15 cellular contexts compared by ENCODE assay signal in genomic region chrX:47564438-47565085, GRCh38. TPM values are rescaled to one million over a fixed set of nuclear protein-coding genes. Genes with fewer than 3 reads are reported as not detected.
A peak's percentile ranks its signal among the peaks of the same experiment; 100 is the strongest.
DNase-seq lines count a peak whose midpoint lies in the region; ATAC-seq, FAIRE-seq and TF ChIP-seq lines count a peak whose summit lies in the region.
"Had no signal": no experiment of that assay in that cellular context is flagged by ENCODE, and none has a peak within 500 bp of the region (broad histone marks: within the 10 kb centered on the region; RNA-seq: fewer than 3 reads in every experiment).

No MANE protein-coding gene starts in this region.

- H3K9me3 Mint-ChIP-seq in T-helper 2 cell treated with Interferon-gamma antibody and Interleukin-4, amounts not matched to agents 5 μg/mL and 100 μg/mL, for 36 hours, result no peaks in the 10 kb centered on the region

- H3F3A ChIP-seq in Loucy (ENCODE audit: low read depth), result no peaks in the 10 kb centered on the region

- TF ChIP-seq CTCF in Loucy (conservative IDR thresholded peaks at IDR 0.05; ENCODE audit: low read length) (0 out of 2 replicates have a peak, but pooled peaks have one; percentile 16), GM12878 (IDR thresholded peaks at IDR 0.05 in 2 of 3, conservative IDR thresholded peaks at IDR 0.05 in 1 of 3; ENCODE audit: control insufficient read depth in 2 of 3, extremely low read depth in 1 of 3, insufficient read depth in 1 of 3, low read depth in 3 of 3, low read length in 3 of 3) (no peak), osteoblast (IDR thresholded peaks at IDR 0.05; ENCODE audit: extremely low read depth, low read depth, low read length) (no peak), sigmoid colon (IDR thresholded peaks at IDR 0.05) (no peak), left ventricle myocardium inferior (IDR thresholded peaks at IDR 0.05; ENCODE audit: borderline replicate concordance) (no peak)

- intact Hi-C loops in GM12878 (cut with micrococcal nuclease; ENCODE audit: unreplicated experiment), result loop anchor here (5.0 kb wide), 3 partner anchors 188 to 463 kb away; partner anchors contain the start of gene ZNF81
- intact Hi-C loops in sigmoid colon (cut with DNase I), result loop anchor here (5.0 kb wide), 1 partner anchor 83 kb away; no protein-coding TSS in a partner anchor
- intact Hi-C loops in left ventricle myocardium inferior (cut with micrococcal nuclease), result no loop called here

- RAD21 ChIA-PET in GM12878 (lab: Charles Lee; ENCODE audit: unreplicated experiment), result interaction anchor here (1.1 to 1.8 kb wide), 4 partner anchors 15 to 80 kb away, joined by 3 to 4 read pairs (median 4); partner anchors contain the start of gene CFP

- H3K27ac Mint-ChIP-seq in T-helper 2 cell treated with Interferon-gamma antibody and Interleukin-4, amounts not matched to agents 5 μg/mL and 100 μg/mL, for 36 hours, result peak overlapping the region; percentile 79

- no peak for TF ChIP-seq RAD21 in GM12878 (IDR thresholded peaks at IDR 0.05; ENCODE audit: insufficient read depth, low read depth, low read length)

- no peak for FAIRE-seq in GM12878 (lab: Jason Lieb, UNC)
- FAIRE-seq: kidney had no signal

- no peaks in the 10 kb centered on the region for H3K9me2 ChIP-seq in Loucy (replicated peaks; ENCODE audit: low read depth, low read length)

- H3K27me3 ChIP-seq in Loucy (ENCODE audit: insufficient read depth, low read length, poor library complexity, severe bottlenecking) (no peaks in the 10 kb centered on the region), GM12878 (replicated peaks in 1 of 2; ENCODE audit: control insufficient read depth in 2 of 2, insufficient read depth in 2 of 2, low read length in 1 of 2) (no peaks in the 10 kb centered on the region), osteoblast (ENCODE audit: insufficient read depth, low read length) (no peaks in the 10 kb centered on the region), sigmoid colon (peaks cover 0 to 3% (median 0%) of the 10 kb centered on the region in 3 donors), left ventricle myocardium inferior (ENCODE audit: low read depth) (no peaks in the 10 kb centered on the region)
- H3K27me3 ChIP-seq: tibial nerve had no signal

- in situ Hi-C loops in GM12878 (cut with MboI), result loop anchor here (10.0 kb wide), 2 partner anchors 80 to 460 kb away; no protein-coding TSS in a partner anchor

- TF ChIP-seq POLR2A in GM12878 (IDR thresholded peaks at IDR 0.05; ENCODE audit: low read depth, low read length) (no peak), sigmoid colon (IDR thresholded peaks at IDR 0.05) (no peak)

- BruUV-seq in GM12878 (replicated peaks; lab: Mats Ljungman, UMichigan), result no TSS peak

- H3K79me2 ChIP-seq in Loucy (ENCODE audit: insufficient read depth, low read length), result peaks cover 34% of the 10 kb centered on the region
- H3K79me2 ChIP-seq in GM12878 (ENCODE audit: control insufficient read depth, insufficient read depth, low read length), result peaks cover 22% of the 10 kb centered on the region
- peaks cover 33% of the 10 kb centered on the region for H3K79me2 ChIP-seq in osteoblast (ENCODE audit: insufficient read depth, low read length)

- peaks cover 23% of the 10 kb centered on the region for H3K4me1 Mint-ChIP-seq in T-helper 2 cell treated with Interferon-gamma antibody and Interleukin-4, amounts not matched to agents 5 μg/mL and 100 μg/mL, for 36 hours (ENCODE audit: low read depth)

- H3K36me3 ChIP-seq in Loucy (ENCODE audit: insufficient read depth, low read length) (peaks cover 15% of the 10 kb centered on the region; the same call in 1 of the 2 replicates), GM12878 (ENCODE audit: control insufficient read depth in 2 of 2, insufficient read depth in 2 of 2, low read length in 1 of 2) (peaks cover 4 to 13% of the 10 kb centered on the region in 2 experiments), osteoblast (ENCODE audit: insufficient read depth, low read length) (peaks cover 24% of the 10 kb centered on the region), sigmoid colon (peaks cover 0 to 56% (median 22%) of the 10 kb centered on the region in 4 donors), left ventricle myocardium inferior (peaks cover 56% of the 10 kb centered on the region)

- peak overlapping the region; percentile 30 for H3K4me3 Mint-ChIP-seq in T-helper 2 cell treated with Interferon-gamma antibody and Interleukin-4, amounts not matched to agents 5 μg/mL and 100 μg/mL, for 36 hours

- H3K9ac ChIP-seq in Loucy (ENCODE audit: low read depth, low read length, poor library complexity, severe bottlenecking) (no peak overlapping the region), GM12878 (ENCODE audit: control insufficient read depth, insufficient read depth, low read length) (no peak overlapping the region)

- TF ChIP-seq EP300 in GM12878 (IDR thresholded peaks at IDR 0.05; ENCODE audit: borderline replicate concordance in 1 of 2, control insufficient read depth in 1 of 2, low read depth in 2 of 2, low read length in 2 of 2), result no peak
- no peak for TF ChIP-seq EP300 in sigmoid colon (IDR thresholded peaks at IDR 0.05)

- POLR2A ChIA-PET in GM12878 (lab: Charles Lee), result interaction anchor here (1.1 kb wide), 2 partner anchors 15 to 67 kb away, joined by 3 to 4 read pairs; no protein-coding TSS in a partner anchor

- 52% methylated on average over 12 of the region's 12 CpGs for WGBS in GM12878 (ENCODE audit: insufficient coverage, insufficient replicate concordance, low lambda C conversion rate, missing lambda C conversion rate)
- 86% methylated on average over 12 of the region's 12 CpGs for WGBS in sigmoid colon, 2 donors

- no peaks in the 10 kb centered on the region for H3K9me3 ChIP-seq in Loucy (ENCODE audit: insufficient read depth, low read depth, low read length)
- H3K9me3 ChIP-seq in GM12878 (replicated peaks; ENCODE audit: control insufficient read depth, insufficient read depth, low read length), result no peaks in the 10 kb centered on the region; the same call in 2 of the 3 replicates
- H3K9me3 ChIP-seq in osteoblast (ENCODE audit: low read depth, low read length), result no peaks in the 10 kb centered on the region
- no peaks in the 10 kb centered on the region for H3K9me3 ChIP-seq in sigmoid colon
- H3K9me3 ChIP-seq in left ventricle myocardium inferior (replicated peaks), result no peaks in the 10 kb centered on the region
- H3K9me3 ChIP-seq: tibial nerve had no signal

- H3K4me2 ChIP-seq in Loucy (ENCODE audit: low read depth, low read length, poor library complexity, severe bottlenecking), result peak overlapping the region; percentile 84
- peak overlapping the region; percentile 1; the same call in 1 of the 2 replicates for H3K4me2 ChIP-seq in GM12878 (ENCODE audit: control insufficient read depth, insufficient read depth)
- H3K4me2 ChIP-seq in osteoblast (ENCODE audit: insufficient read depth, low read length), result no peak overlapping the region

- CTCF ChIA-PET in GM12878 (lab: Yijun Ruan, JAX), result interaction anchor here (1.5 kb wide), 1 partner anchor 79 kb away, joined by 5 read pairs; no protein-coding TSS in a partner anchor

- SMC1A ChIA-PET in GM12878 (lab: Charles Lee; ENCODE audit: uncharacterized antibody, unreplicated experiment), result no interaction called here

- H2AFZ ChIP-seq in Loucy (ENCODE audit: low read length) (no peak overlapping the region), GM12878 (ENCODE audit: control insufficient read depth, low read depth, low read length) (no peak overlapping the region), osteoblast (ENCODE audit: low read length) (no peak overlapping the region)

- no peaks in the 10 kb centered on the region for H3K27me3 Mint-ChIP-seq in T-helper 2 cell treated with Interferon-gamma antibody and Interleukin-4, amounts not matched to agents 5 μg/mL and 100 μg/mL, for 36 hours (ENCODE audit: low read depth)

- H3K4me1 ChIP-seq in Loucy (ENCODE audit: insufficient read depth, low read length, poor library complexity, severe bottlenecking) (peaks cover 9% of the 10 kb centered on the region), GM12878 (ENCODE audit: control insufficient read depth, insufficient read depth, low read length) (no peaks in the 10 kb centered on the region; the same call in 1 of the 2 replicates), osteoblast (ENCODE audit: insufficient read depth, low read length) (peaks cover 25% of the 10 kb centered on the region), sigmoid colon (peaks cover 0 to 12% (median 11%) of the 10 kb centered on the region in 4 donors), left ventricle myocardium inferior (peaks cover 17% of the 10 kb centered on the region)

- H3K27ac ChIP-seq in GM12878 (ENCODE audit: control insufficient read depth, insufficient read depth) (peak overlapping the region; percentile 4; the same call in 1 of the 2 replicates), osteoblast (ENCODE audit: low read depth, low read length) (peak overlapping the region; percentile 72), sigmoid colon (no peak overlapping the region), left ventricle myocardium inferior (replicated peaks) (no peak overlapping the region)
- H3K27ac ChIP-seq: 22Rv1, tibial nerve had no signal

- H4K20me1 ChIP-seq in Loucy (ENCODE audit: insufficient read depth, low read length, poor library complexity, severe bottlenecking) (peaks cover 12% of the 10 kb centered on the region), GM12878 (ENCODE audit: control insufficient read depth, insufficient read depth) (no peaks in the 10 kb centered on the region), osteoblast (ENCODE audit: insufficient read depth, low read length) (peaks cover 7% of the 10 kb centered on the region)

- H3K4me3 ChIP-seq in Loucy (ENCODE audit: low read length, poor library complexity, severe bottlenecking) (no peak overlapping the region), GM12878 (peak overlapping the region; percentile 40; the same call in 1 of the 2 replicates), osteoblast (ENCODE audit: insufficient read depth, low read length) (no peak overlapping the region), sigmoid colon (no peak overlapping the region), left ventricle myocardium inferior (no peak overlapping the region)
- H3K4me3 ChIP-seq: tibial nerve had no signal

- no peak for DNase-seq in T-helper 2 cell treated with Interferon-gamma antibody and Interleukin-4, amounts not matched to agents 5 μg/mL and 100 μg/mL, for 36 hours (ENCODE audit: low spot score)
- DNase-seq in T-helper 2 cell (no peak), GM12878 (ENCODE audit: low read depth, low spot score) (no peak), osteoblast (ENCODE audit: insufficient read length, low spot score, missing footprints) (no peak), sigmoid colon (no peak), NCI-H2171 treated with DMSO at 0.1 percent for 48 hours (lab: John Stamatoyannopoulos, UW) (no peak), left ventricle myocardium inferior (no peak)
- DNase-seq: glutamatergic neuron, kidney, retina, T1000 had no signal

- H3K36me3 Mint-ChIP-seq in T-helper 2 cell treated with Interferon-gamma antibody and Interleukin-4, amounts not matched to agents 5 μg/mL and 100 μg/mL, for 36 hours (ENCODE audit: low read depth), result peaks cover 37% of the 10 kb centered on the region

- peak; percentile 19 for ATAC-seq in GM12878
- ATAC-seq: Right ventricle myocardium inferior had no signal

RNA-seq across cellular contexts. Expression of gene ARAF, which starts 3.6 kb away (rescaled TPM):
- total RNA-seq in GM12878 (2013; cell fraction: nucleolus; rRNA removed), result 26.6 and 27.5 TPM in 2 replicates
- total RNA-seq in GM12878 (2014; rRNA removed), result 22.2 and 25.2 TPM in 2 replicates
- total RNA-seq in GM12878 (2014; rRNA removed; fragmentation: Illumina TruSeq; extraction: Trizol), result 20.0 and 22.3 TPM in 2 replicates
- total RNA-seq in GM12878 (2021), result 58.3 and 60.2 TPM in 2 replicates
- polyA plus RNA-seq in GM12878 (2011; ENCODE audit: low read depth), result 20.3 TPM
- 20.7 and 43.0 TPM in 2 replicates for polyA plus RNA-seq in GM12878 (2011; rRNA removed)
- polyA plus RNA-seq in GM12878 (2011; cell fraction: cytosol; rRNA removed), result 40.0 and 41.8 TPM in 2 replicates
- polyA plus RNA-seq in GM12878 (2011; cell fraction: nucleus; rRNA removed), result 102 and 103 TPM in 2 replicates
- polyA plus RNA-seq in GM12878 (2012), result 48.2 and 53.3 TPM in 2 replicates
- 26.3 and 35.2 TPM in 2 replicates for polyA plus RNA-seq in GM12878 (2014; fragmentation: Illumina TruSeq; extraction: Trizol)
- 10 to 100 TPM in 1 of 2 experiments, 1 to 10 TPM in 1; 5.0 to 13.3 TPM for polyA plus RNA-seq in GM12878 (2014; fragmentation: Nextera tagmentation; extraction: Ambion mirVana)
- polyA plus RNA-seq in GM12878 (2014; rRNA removed), result 43.8 and 55.4 TPM in 2 replicates
- polyA plus RNA-seq in GM12878 (2016; fragmentation: Nextera tagmentation; extraction: Ambion mirVana), result 10 to 100 TPM; 74.6 to 79.2 TPM
- polyA minus RNA-seq in GM12878 (2011; rRNA and poly(A)+ RNA removed), result 48.6 and 50.8 TPM in 2 replicates
- polyA minus RNA-seq in GM12878 (2011; cell fraction: cytosol; rRNA and poly(A)+ RNA removed), result 13.9 and 21.6 TPM in 2 replicates
- polyA minus RNA-seq in GM12878 (2011; cell fraction: nucleus; rRNA and poly(A)+ RNA removed), result 24.3 and 37.5 TPM in 2 replicates
- total RNA-seq in osteoblast, result 18.9 and 21.0 TPM in 2 replicates
- 10 to 100 TPM; 25.7 to 30.3 (median 28.0) TPM for total RNA-seq in sigmoid colon
- 10 to 100 TPM; 34.9 to 57.8 (median 48.0) TPM for polyA plus RNA-seq in sigmoid colon
- 76.4 TPM for total RNA-seq in left ventricle myocardium inferior

RNA-seq across cellular contexts. Expression of gene TIMP1, which starts 17.7 kb away (rescaled TPM):
- 42.1 and 42.8 TPM in 2 replicates for total RNA-seq in GM12878 (2013; cell fraction: nucleolus; rRNA removed)
- 128 and 139 TPM in 2 replicates for total RNA-seq in GM12878 (2014; rRNA removed)
- 106 and 111 TPM in 2 replicates for total RNA-seq in GM12878 (2014; rRNA removed; fragmentation: Illumina TruSeq; extraction: Trizol)
- 130 and 134 TPM in 2 replicates for total RNA-seq in GM12878 (2021)
- polyA plus RNA-seq in GM12878 (2011; ENCODE audit: low read depth), result 178 TPM
- 47.1 and 106 TPM in 2 replicates for polyA plus RNA-seq in GM12878 (2011; rRNA removed)
- polyA plus RNA-seq in GM12878 (2011; cell fraction: cytosol; rRNA removed), result 213 and 236 TPM in 2 replicates
- 50.7 and 72.3 TPM in 2 replicates for polyA plus RNA-seq in GM12878 (2011; cell fraction: nucleus; rRNA removed)
- polyA plus RNA-seq in GM12878 (2012), result 117 and 122 TPM in 2 replicates
- polyA plus RNA-seq in GM12878 (2014; fragmentation: Illumina TruSeq; extraction: Trizol), result 39.3 and 103 TPM in 2 replicates
- 100 to 1,000 TPM; 312 to 341 TPM for polyA plus RNA-seq in GM12878 (2014; fragmentation: Nextera tagmentation; extraction: Ambion mirVana)
- 101 and 126 TPM in 2 replicates for polyA plus RNA-seq in GM12878 (2014; rRNA removed)
- polyA plus RNA-seq in GM12878 (2016; fragmentation: Nextera tagmentation; extraction: Ambion mirVana), result 100 to 1,000 TPM; 160 to 192 TPM
- 213 and 336 TPM in 2 replicates for polyA minus RNA-seq in GM12878 (2011; rRNA and poly(A)+ RNA removed)
- 111 and 121 TPM in 2 replicates for polyA minus RNA-seq in GM12878 (2011; cell fraction: cytosol; rRNA and poly(A)+ RNA removed)
- 20.8 and 27.8 TPM in 2 replicates for polyA minus RNA-seq in GM12878 (2011; cell fraction: nucleus; rRNA and poly(A)+ RNA removed)
- 904 and 922 TPM in 2 replicates for total RNA-seq in osteoblast
- 100 to 1,000 TPM; 105 to 158 (median 115) TPM for total RNA-seq in sigmoid colon
- 100 to 1,000 TPM in 1 of 3 donors, 10 to 100 TPM in 2; 40.2 to 164 (median 60.1) TPM for polyA plus RNA-seq in sigmoid colon
- 99.3 TPM for total RNA-seq in left ventricle myocardium inferior

RNA-seq across cellular contexts. Expression of gene SYN1, which starts 55.1 kb away (rescaled TPM):
- 0.31 and 2.1 TPM in 2 replicates for total RNA-seq in GM12878 (2013; cell fraction: nucleolus; rRNA removed)
- total RNA-seq in GM12878 (2014; rRNA removed) (0.05 and 0.11 TPM in 2 replicates), GM12878 (2014; rRNA removed; fragmentation: Illumina TruSeq; extraction: Trizol) (not detected in 2 replicates), GM12878 (2021) (0.21 and 0.43 TPM in 2 replicates), osteoblast (under 0.01 TPM in 2 replicates), sigmoid colon (1 to 10 TPM in 2 of 4 donors, under 1 TPM in 2; 0.16 to 1.4 (median 1.0) TPM), left ventricle myocardium inferior (13.9 TPM)
- 1.6 TPM for polyA plus RNA-seq in GM12878 (2011; ENCODE audit: low read depth)
- polyA plus RNA-seq in GM12878 (2011; rRNA removed) (0.27 and 0.30 TPM in 2 replicates), GM12878 (2014; fragmentation: Illumina TruSeq; extraction: Trizol) (0.16 and 1.5 TPM in 2 replicates), GM12878 (2014; fragmentation: Nextera tagmentation; extraction: Ambion mirVana) (under 1 TPM in 1 of 2 experiments, not detected in 1; 0.09 TPM), GM12878 (2014; rRNA removed) (not detected in 2 replicates), GM12878 (2016; fragmentation: Nextera tagmentation; extraction: Ambion mirVana) (under 1 TPM; 0.09 to 0.57 TPM), sigmoid colon (1 to 10 TPM in 1 of 3 donors, under 1 TPM in 1, not detected in 1; 0.46 to 1.6 TPM)
- polyA plus RNA-seq in GM12878 (2011; cell fraction: cytosol; rRNA removed), result 0.18 and 0.43 TPM in 2 replicates
- 0.13 and 0.19 TPM in 2 replicates for polyA plus RNA-seq in GM12878 (2011; cell fraction: nucleus; rRNA removed)
- 1.2 and 1.3 TPM in 2 replicates for polyA plus RNA-seq in GM12878 (2012)
- 0.37 and 0.57 TPM in 2 replicates for polyA minus RNA-seq in GM12878 (2011; rRNA and poly(A)+ RNA removed)
- not detected in 2 replicates for polyA minus RNA-seq in GM12878 (2011; cell fraction: cytosol; rRNA and poly(A)+ RNA removed)
- 0.12 and 0.29 TPM in 2 replicates for polyA minus RNA-seq in GM12878 (2011; cell fraction: nucleus; rRNA and poly(A)+ RNA removed)

Comparison
In these comparisons a context has a peak if more than half of its experiments do, and no peak if none do; other contexts are left out.
1. H3K27ac ChIP-seq: peak in GM12878 (single experiment) and osteoblast (single experiment); none in sigmoid colon (0 of 4) and left ventricle myocardium inferior (single experiment).